ENCODE assay signal across 9 cellular contexts in genomic region chr18:51153659-51154371, GRCh38. TPM values are rescaled to one million over a fixed set of nuclear protein-coding genes. Genes with fewer than 3 reads are reported as not detected.
DNase-seq lines count a peak whose midpoint lies in the region; ATAC-seq, FAIRE-seq and TF ChIP-seq lines count a peak whose summit lies in the region.
"Had no signal": no experiment of that assay in that cellular context is flagged by ENCODE, and none has a peak within 500 bp of the region (broad histone marks: within the 10 kb centered on the region; RNA-seq: fewer than 3 reads in every experiment).

No MANE protein-coding gene starts in this region.

- WGBS in GM23248 (ENCODE audit: low coverage in 1 of 2, low lambda C conversion rate in 2 of 2, missing lambda C conversion rate in 2 of 2), 2 experiments, result 51 to 52% methylated on average over 18 to 19 of the region's 19 CpGs

- ATAC-seq in HG03442 (IDR thresholded peaks at IDR 0.05; ENCODE audit: unreplicated experiment), result peak; percentile 66

- no peaks in the 10 kb centered on the region for H3F3A ChIP-seq in GM23248 (ENCODE audit: insufficient read depth)

- no peaks in the 10 kb centered on the region for H3K36me3 ChIP-seq in GM23248 (ENCODE audit: low read depth)

- DNase-seq in NK-92 treated with Interleukin-12 subunit alpha and Interleukin-12 subunit beta, amount 100 ng/mL, for 24 hours (lab: John Stamatoyannopoulos, UW), result peak; percentile 54
- DNase-seq in NK-92 (lab: John Stamatoyannopoulos, UW; ENCODE audit: unreplicated experiment), result no peak
- DNase-seq in activated T-cell treated with anti-CD3 and anti-CD28 coated beads for 48 hours (ENCODE audit: low read depth), result peak; percentile 52
- DNase-seq in stimulated activated CD4-positive, alpha-beta T cell treated with anti-CD3 and anti-CD28 coated beads, Interleukin-15, amount 100 ng/mL, for 1 hour (ENCODE audit: low read depth in 1 of 2, low spot score in 1 of 2), result peak; percentile 13 to 28
- DNase-seq in H54 (ENCODE audit: insufficient read length, low spot score), result no peak
- DNase-seq in GM23248, result no peak
- no peak for DNase-seq in kidney tubule cell (ENCODE audit: low spot score)

- no peaks in the 10 kb centered on the region for H3K9me3 ChIP-seq in GM23248 (ENCODE audit: low read depth)

- TF ChIP-seq POLR2A in H54 (IDR thresholded peaks at IDR 0.05; ENCODE audit: low read depth, low read length), result no peak

- no peak overlapping the region for H3K4me2 ChIP-seq in GM23248 (ENCODE audit: unreplicated experiment)

- H3K4me3 ChIP-seq in GM23248, result no peak overlapping the region
- H3K4me3 ChIP-seq: lung had no signal

- no peaks in the 10 kb centered on the region for H3K27me3 ChIP-seq in GM23248 (replicated peaks; ENCODE audit: insufficient read depth)

- in situ Hi-C loops in GM23248 (cut with MboI), result no loop called here

- no peak overlapping the region for H3K27ac ChIP-seq in GM23248

- no peaks in the 10 kb centered on the region for H3K4me1 ChIP-seq in GM23248 (ENCODE audit: insufficient read depth)

- no peak overlapping the region for H2AFZ ChIP-seq in GM23248

- no peak overlapping the region for H3K9ac ChIP-seq in GM23248

- no peaks in the 10 kb centered on the region for H4K20me1 ChIP-seq in GM23248 (ENCODE audit: insufficient read depth)

- H3K79me2 ChIP-seq in GM23248 (ENCODE audit: insufficient read depth), result no peaks in the 10 kb centered on the region

- no peak for FAIRE-seq in H54 (lab: Jason Lieb, UNC)

- no peaks in the 10 kb centered on the region for H3K9me2 ChIP-seq in GM23248 (ENCODE audit: insufficient read depth)

RNA-seq across cellular contexts. Expression of gene MEX3C, which starts 43.7 kb away (rescaled TPM):
- 44.5 and 50.7 TPM in 2 replicates for total RNA-seq in GM23248 (2014; rRNA removed; shearing (Covaris generic))
- 14.5 and 15.2 TPM in 2 replicates for polyA plus RNA-seq in GM23248 (2016; fragmentation: Nextera tagmentation; extraction: Ambion mirVana)

Comparison
In these comparisons a context has a peak if more than half of its experiments do, and no peak if none do; other contexts are left out.
1. DNase-seq: peak in NK-92 treated with Interleukin-12 subunit alpha and Interleukin-12 subunit beta, amount 100 ng/mL, for 24 hours (single experiment), activated T-cell treated with anti-CD3 and anti-CD28 coated beads for 48 hours (single experiment) and stimulated activated CD4-positive, alpha-beta T cell treated with anti-CD3 and anti-CD28 coated beads, Interleukin-15, amount 100 ng/mL, for 1 hour (2 of 2); none in NK-92 (single experiment), H54 (single experiment), GM23248 (single experiment) and kidney tubule cell (single experiment).